ENCODE assay signal across 1 cellular context in the genomic region with DNA sequence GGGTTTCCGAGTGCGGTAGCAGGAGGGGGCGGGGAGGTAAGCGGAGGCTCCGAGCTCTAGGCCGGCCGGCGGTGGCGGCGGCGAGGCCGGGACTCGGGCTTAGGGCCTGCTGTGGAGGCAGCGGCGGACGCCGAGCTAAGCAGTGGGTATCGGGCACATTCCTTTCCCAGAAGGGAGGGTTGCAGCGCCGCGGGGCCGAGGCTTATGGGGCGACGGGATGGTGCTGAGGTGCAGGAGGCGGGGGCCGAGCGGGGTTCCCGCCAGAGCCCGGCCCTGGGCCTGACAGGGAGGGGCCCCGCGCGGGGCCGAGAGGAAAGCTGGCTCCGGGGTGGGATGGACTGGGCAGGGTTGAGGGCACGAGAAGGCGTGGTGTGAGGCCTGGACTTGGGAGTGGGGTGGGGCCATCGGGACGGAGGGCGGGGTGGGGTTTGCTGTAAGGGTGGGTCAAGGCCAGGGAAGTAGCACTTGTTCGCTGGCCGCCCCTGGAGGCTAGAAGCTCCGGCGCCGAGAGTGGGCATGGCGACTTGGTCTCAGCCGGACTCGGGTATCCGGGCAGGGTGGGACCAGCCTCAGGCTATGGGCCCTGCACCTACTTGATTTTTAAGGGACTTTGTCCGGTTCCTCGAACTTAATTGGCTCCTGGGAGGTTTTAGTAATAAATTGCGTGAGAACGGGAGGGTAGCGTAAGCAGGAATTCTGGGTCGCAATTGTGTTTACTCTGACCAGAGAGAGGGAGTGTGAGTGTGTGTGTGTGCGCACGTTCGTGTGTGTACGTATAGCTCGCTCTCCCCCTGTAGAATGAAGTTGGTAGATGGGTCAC.
TF ChIP-seq lines count a peak whose summit lies in the region.

A gene with protein sequence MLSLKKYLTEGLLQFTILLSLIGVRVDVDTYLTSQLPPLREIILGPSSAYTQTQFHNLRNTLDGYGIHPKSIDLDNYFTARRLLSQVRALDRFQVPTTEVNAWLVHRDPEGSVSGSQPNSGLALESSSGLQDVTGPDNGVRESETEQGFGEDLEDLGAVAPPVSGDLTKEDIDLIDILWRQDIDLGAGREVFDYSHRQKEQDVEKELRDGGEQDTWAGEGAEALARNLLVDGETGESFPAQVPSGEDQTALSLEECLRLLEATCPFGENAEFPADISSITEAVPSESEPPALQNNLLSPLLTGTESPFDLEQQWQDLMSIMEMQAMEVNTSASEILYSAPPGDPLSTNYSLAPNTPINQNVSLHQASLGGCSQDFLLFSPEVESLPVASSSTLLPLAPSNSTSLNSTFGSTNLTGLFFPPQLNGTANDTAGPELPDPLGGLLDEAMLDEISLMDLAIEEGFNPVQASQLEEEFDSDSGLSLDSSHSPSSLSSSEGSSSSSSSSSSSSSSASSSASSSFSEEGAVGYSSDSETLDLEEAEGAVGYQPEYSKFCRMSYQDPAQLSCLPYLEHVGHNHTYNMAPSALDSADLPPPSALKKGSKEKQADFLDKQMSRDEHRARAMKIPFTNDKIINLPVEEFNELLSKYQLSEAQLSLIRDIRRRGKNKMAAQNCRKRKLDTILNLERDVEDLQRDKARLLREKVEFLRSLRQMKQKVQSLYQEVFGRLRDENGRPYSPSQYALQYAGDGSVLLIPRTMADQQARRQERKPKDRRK (plus strand): TSS at position 39 of the 820 bp plus-strand sequence. CDS start 2,760 bp downstream, outside the sequence.

TF ChIP-seq in HepG2, 621 proteins besides CTCF, POLR2A, EP300 and RAD21 (continued from another document and continues in another):
- TF ChIP-seq NFE2L1 (CRISPR knock-in tag; IDR thresholded peaks at IDR 0.05; ENCODE audit: borderline replicate concordance) (no peak), ZNF773 (CRISPR knock-in tag; IDR thresholded peaks at IDR 0.05; ENCODE audit: borderline replicate concordance) (no peak), ATM (IDR thresholded peaks at IDR 0.05; ENCODE audit: borderline replicate concordance) (no peak), ZFP62 (CRISPR knock-in tag; IDR thresholded peaks at IDR 0.05) (no peak), SPEN (CRISPR knock-in tag; IDR thresholded peaks at IDR 0.05; ENCODE audit: low read depth) (peak; percentile 49), SMYD3 (CRISPR knock-in tag; IDR thresholded peaks at IDR 0.05) (peak; percentile 79; the same call in 1 of the 2 replicates), ZNF431 (CRISPR knock-in tag; IDR thresholded peaks at IDR 0.05; ENCODE audit: borderline replicate concordance, low read depth) (no peak), ZFP36L1 (CRISPR knock-in tag; IDR thresholded peaks at IDR 0.05) (no peak), CHCHD3 (CRISPR knock-in tag; IDR thresholded peaks at IDR 0.05) (peak; percentile 83; the same call in 1 of the 2 replicates), ZNF317 (CRISPR knock-in tag; IDR thresholded peaks at IDR 0.05) (peak; percentile 50), ZNF251 (CRISPR knock-in tag; IDR thresholded peaks at IDR 0.05) (no peak), ZNF720 (CRISPR knock-in tag; IDR thresholded peaks at IDR 0.05) (no peak), ISL2 (CRISPR knock-in tag; IDR thresholded peaks at IDR 0.05) (0 out of 2 replicates have a peak, but pooled peaks have one; percentile 47), SALL1 (CRISPR knock-in tag; IDR thresholded peaks at IDR 0.05) (peak; percentile 67), ZNF20 (CRISPR knock-in tag; IDR thresholded peaks at IDR 0.05) (peak; percentile 81; the same call in 1 of the 2 replicates), TOPORS (CRISPR knock-in tag; IDR thresholded peaks at IDR 0.05) (0 out of 2 replicates have a peak, but pooled peaks have one; percentile 24), JUN (CRISPR knock-in tag; IDR thresholded peaks at IDR 0.05) (no peak), ZNF44 (CRISPR knock-in tag; IDR thresholded peaks at IDR 0.05) (no peak; the same call in 1 of the 2 replicates), ZBTB7A (CRISPR knock-in tag; IDR thresholded peaks at IDR 0.05) (0 out of 2 replicates have a peak, but pooled peaks have one; percentile 15), REL (CRISPR knock-in tag; conservative IDR thresholded peaks at IDR 0.05) (no peak), ZNF367 (CRISPR knock-in tag; IDR thresholded peaks at IDR 0.05; ENCODE audit: borderline replicate concordance) (no peak), SUZ12 (IDR thresholded peaks at IDR 0.05; ENCODE audit: low read depth, low read length) (no peak), MIER3 (CRISPR knock-in tag; IDR thresholded peaks at IDR 0.05; ENCODE audit: borderline replicate concordance) (peak; percentile 46; the same call in 1 of the 2 replicates), NFKBIZ (CRISPR knock-in tag; IDR thresholded peaks at IDR 0.05) (peak; percentile 62), ETV6 (CRISPR knock-in tag; conservative IDR thresholded peaks at IDR 0.05) (no peak; the same call in 1 of the 2 replicates), SKI (IDR thresholded peaks at IDR 0.05; ENCODE audit: partially characterized antibody) (no peak), ZNF225 (CRISPR knock-in tag; IDR thresholded peaks at IDR 0.05) (peak; percentile 65; the same call in 1 of the 2 replicates), IRX3 (CRISPR knock-in tag; IDR thresholded peaks at IDR 0.05; ENCODE audit: borderline replicate concordance, low read depth) (no peak; the same call in 1 of the 2 replicates), ATF7 (IDR thresholded peaks at IDR 0.05) (no peak), ATF7 (CRISPR knock-in tag; IDR thresholded peaks at IDR 0.05) (no peak), CBX5 (CRISPR knock-in tag; IDR thresholded peaks at IDR 0.05; ENCODE audit: borderline replicate concordance) (peak; percentile 36; the same call in 1 of the 2 replicates), FOXK1 (CRISPR knock-in tag; IDR thresholded peaks at IDR 0.05; ENCODE audit: borderline replicate concordance, low read depth) (peak; percentile 46), MXI1 (IDR thresholded peaks at IDR 0.05; ENCODE audit: borderline replicate concordance, low read depth, low read length) (no peak; the same call in 1 of the 3 replicates), FOXM1 (CRISPR knock-in tag; IDR thresholded peaks at IDR 0.05) (peak; percentile 80; the same call in 1 of the 2 replicates), ZSCAN20 (CRISPR knock-in tag; IDR thresholded peaks at IDR 0.05; ENCODE audit: borderline replicate concordance) (no peak)
- TF ChIP-seq, protein P1, sequence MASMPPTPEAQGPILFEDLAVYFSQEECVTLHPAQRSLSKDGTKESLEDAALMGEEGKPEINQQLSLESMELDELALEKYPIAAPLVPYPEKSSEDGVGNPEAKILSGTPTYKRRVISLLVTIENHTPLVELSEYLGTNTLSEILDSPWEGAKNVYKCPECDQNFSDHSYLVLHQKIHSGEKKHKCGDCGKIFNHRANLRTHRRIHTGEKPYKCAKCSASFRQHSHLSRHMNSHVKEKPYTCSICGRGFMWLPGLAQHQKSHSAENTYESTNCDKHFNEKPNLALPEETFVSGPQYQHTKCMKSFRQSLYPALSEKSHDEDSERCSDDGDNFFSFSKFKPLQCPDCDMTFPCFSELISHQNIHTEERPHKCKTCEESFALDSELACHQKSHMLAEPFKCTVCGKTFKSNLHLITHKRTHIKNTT (CRISPR knock-in tag; IDR thresholded peaks at IDR 0.05), result no peak
- TF ChIP-seq, protein P2, sequence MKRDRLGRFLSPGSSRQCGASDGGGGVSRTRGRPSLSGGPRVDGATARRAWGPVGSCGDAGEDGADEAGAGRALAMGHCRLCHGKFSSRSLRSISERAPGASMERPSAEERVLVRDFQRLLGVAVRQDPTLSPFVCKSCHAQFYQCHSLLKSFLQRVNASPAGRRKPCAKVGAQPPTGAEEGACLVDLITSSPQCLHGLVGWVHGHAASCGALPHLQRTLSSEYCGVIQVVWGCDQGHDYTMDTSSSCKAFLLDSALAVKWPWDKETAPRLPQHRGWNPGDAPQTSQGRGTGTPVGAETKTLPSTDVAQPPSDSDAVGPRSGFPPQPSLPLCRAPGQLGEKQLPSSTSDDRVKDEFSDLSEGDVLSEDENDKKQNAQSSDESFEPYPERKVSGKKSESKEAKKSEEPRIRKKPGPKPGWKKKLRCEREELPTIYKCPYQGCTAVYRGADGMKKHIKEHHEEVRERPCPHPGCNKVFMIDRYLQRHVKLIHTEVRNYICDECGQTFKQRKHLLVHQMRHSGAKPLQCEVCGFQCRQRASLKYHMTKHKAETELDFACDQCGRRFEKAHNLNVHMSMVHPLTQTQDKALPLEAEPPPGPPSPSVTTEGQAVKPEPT (CRISPR knock-in tag; IDR thresholded peaks at IDR 0.05; ENCODE audit: low read depth), result peak; percentile 56; the same call in 1 of the 2 replicates
- TF ChIP-seq, protein P3, sequence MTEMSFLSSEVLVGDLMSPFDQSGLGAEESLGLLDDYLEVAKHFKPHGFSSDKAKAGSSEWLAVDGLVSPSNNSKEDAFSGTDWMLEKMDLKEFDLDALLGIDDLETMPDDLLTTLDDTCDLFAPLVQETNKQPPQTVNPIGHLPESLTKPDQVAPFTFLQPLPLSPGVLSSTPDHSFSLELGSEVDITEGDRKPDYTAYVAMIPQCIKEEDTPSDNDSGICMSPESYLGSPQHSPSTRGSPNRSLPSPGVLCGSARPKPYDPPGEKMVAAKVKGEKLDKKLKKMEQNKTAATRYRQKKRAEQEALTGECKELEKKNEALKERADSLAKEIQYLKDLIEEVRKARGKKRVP (CRISPR knock-in tag; IDR thresholded peaks at IDR 0.05), result peak in 1 of 2 experiments; percentile 79; a peak in 2 of 4 replicates
- TF ChIP-seq, protein P4, sequence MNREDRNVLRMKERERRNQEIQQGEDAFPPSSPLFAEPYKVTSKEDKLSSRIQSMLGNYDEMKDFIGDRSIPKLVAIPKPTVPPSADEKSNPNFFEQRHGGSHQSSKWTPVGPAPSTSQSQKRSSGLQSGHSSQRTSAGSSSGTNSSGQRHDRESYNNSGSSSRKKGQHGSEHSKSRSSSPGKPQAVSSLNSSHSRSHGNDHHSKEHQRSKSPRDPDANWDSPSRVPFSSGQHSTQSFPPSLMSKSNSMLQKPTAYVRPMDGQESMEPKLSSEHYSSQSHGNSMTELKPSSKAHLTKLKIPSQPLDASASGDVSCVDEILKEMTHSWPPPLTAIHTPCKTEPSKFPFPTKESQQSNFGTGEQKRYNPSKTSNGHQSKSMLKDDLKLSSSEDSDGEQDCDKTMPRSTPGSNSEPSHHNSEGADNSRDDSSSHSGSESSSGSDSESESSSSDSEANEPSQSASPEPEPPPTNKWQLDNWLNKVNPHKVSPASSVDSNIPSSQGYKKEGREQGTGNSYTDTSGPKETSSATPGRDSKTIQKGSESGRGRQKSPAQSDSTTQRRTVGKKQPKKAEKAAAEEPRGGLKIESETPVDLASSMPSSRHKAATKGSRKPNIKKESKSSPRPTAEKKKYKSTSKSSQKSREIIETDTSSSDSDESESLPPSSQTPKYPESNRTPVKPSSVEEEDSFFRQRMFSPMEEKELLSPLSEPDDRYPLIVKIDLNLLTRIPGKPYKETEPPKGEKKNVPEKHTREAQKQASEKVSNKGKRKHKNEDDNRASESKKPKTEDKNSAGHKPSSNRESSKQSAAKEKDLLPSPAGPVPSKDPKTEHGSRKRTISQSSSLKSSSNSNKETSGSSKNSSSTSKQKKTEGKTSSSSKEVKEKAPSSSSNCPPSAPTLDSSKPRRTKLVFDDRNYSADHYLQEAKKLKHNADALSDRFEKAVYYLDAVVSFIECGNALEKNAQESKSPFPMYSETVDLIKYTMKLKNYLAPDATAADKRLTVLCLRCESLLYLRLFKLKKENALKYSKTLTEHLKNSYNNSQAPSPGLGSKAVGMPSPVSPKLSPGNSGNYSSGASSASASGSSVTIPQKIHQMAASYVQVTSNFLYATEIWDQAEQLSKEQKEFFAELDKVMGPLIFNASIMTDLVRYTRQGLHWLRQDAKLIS (CRISPR knock-in tag; IDR thresholded peaks at IDR 0.05), result 0 out of 2 replicates have a peak, but pooled peaks have one; percentile 49
- TF ChIP-seq, protein P5, sequence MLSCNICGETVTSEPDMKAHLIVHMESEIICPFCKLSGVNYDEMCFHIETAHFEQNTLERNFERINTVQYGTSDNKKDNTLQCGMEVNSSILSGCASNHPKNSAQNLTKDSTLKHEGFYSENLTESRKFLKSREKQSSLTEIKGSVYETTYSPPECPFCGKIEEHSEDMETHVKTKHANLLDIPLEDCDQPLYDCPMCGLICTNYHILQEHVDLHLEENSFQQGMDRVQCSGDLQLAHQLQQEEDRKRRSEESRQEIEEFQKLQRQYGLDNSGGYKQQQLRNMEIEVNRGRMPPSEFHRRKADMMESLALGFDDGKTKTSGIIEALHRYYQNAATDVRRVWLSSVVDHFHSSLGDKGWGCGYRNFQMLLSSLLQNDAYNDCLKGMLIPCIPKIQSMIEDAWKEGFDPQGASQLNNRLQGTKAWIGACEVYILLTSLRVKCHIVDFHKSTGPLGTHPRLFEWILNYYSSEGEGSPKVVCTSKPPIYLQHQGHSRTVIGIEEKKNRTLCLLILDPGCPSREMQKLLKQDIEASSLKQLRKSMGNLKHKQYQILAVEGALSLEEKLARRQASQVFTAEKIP (CRISPR knock-in tag; IDR thresholded peaks at IDR 0.05; ENCODE audit: borderline replicate concordance), result no peak
- TF ChIP-seq, protein P6, sequence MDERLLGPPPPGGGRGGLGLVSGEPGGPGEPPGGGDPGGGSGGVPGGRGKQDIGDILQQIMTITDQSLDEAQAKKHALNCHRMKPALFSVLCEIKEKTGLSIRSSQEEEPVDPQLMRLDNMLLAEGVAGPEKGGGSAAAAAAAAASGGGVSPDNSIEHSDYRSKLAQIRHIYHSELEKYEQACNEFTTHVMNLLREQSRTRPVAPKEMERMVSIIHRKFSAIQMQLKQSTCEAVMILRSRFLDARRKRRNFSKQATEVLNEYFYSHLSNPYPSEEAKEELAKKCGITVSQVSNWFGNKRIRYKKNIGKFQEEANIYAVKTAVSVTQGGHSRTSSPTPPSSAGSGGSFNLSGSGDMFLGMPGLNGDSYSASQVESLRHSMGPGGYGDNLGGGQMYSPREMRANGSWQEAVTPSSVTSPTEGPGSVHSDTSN (CRISPR knock-in tag; IDR thresholded peaks at IDR 0.05), result no peak
- TF ChIP-seq, protein P7, sequence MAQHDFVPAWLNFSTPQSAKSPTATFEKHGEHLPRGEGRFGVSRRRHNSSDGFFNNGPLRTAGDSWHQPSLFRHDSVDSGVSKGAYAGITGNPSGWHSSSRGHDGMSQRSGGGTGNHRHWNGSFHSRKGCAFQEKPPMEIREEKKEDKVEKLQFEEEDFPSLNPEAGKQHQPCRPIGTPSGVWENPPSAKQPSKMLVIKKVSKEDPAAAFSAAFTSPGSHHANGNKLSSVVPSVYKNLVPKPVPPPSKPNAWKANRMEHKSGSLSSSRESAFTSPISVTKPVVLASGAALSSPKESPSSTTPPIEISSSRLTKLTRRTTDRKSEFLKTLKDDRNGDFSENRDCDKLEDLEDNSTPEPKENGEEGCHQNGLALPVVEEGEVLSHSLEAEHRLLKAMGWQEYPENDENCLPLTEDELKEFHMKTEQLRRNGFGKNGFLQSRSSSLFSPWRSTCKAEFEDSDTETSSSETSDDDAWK (CRISPR knock-in tag; IDR thresholded peaks at IDR 0.05), result no peak
- TF ChIP-seq, protein P8, sequence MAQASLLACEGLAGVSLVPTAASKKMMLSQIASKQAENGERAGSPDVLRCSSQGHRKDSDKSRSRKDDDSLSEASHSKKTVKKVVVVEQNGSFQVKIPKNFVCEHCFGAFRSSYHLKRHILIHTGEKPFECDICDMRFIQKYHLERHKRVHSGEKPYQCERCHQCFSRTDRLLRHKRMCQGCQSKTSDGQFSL (CRISPR knock-in tag; IDR thresholded peaks at IDR 0.05), result 0 out of 2 replicates have a peak, but pooled peaks have one; percentile 1
- TF ChIP-seq, protein P9, sequence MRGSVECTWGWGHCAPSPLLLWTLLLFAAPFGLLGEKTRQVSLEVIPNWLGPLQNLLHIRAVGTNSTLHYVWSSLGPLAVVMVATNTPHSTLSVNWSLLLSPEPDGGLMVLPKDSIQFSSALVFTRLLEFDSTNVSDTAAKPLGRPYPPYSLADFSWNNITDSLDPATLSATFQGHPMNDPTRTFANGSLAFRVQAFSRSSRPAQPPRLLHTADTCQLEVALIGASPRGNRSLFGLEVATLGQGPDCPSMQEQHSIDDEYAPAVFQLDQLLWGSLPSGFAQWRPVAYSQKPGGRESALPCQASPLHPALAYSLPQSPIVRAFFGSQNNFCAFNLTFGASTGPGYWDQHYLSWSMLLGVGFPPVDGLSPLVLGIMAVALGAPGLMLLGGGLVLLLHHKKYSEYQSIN (CRISPR knock-in tag; IDR thresholded peaks at IDR 0.05; ENCODE audit: borderline replicate concordance), result no peak
